ENCODE assay signal across 17 cellular contexts in genomic region chr3:126777366-126777765, GRCh38.
"Had no signal": no experiment of that assay in that cellular context is flagged by ENCODE, and none has a peak within 500 bp of the region (broad histone marks: within the 10 kb centered on the region; RNA-seq: fewer than 3 reads in every experiment).

No MANE protein-coding gene starts in this region.

- H3K4me3 Mint-ChIP-seq: activated CD4-positive, alpha-beta T cell treated with anti-CD3 and anti-CD28 coated beads for 36 hours; activated CD8-positive, alpha-beta T cell treated with anti-CD3 and anti-CD28 coated beads for 36 hours; activated T-helper 1 cell treated with anti-CD3 and anti-CD28 coated beads, Interleukin-12 subunit alpha, Interleukin-12 subunit beta, Interleukin-2, Interleukin-4 antibody, amounts not matched to agents 30 ng/mL and 10 ng/mL and 1 ng/mL, durations not matched to agents 14 hours and 24 hours and 36 hours; naive thymus-derived CD8-positive, alpha-beta T cell had no signal

- H3K27ac Mint-ChIP-seq: activated CD4-positive, alpha-beta T cell treated with anti-CD3 and anti-CD28 coated beads for 36 hours; activated CD8-positive, alpha-beta T cell treated with anti-CD3 and anti-CD28 coated beads for 36 hours; activated T-helper 1 cell treated with anti-CD3 and anti-CD28 coated beads, Interleukin-12 subunit alpha, Interleukin-12 subunit beta, Interleukin-2, Interleukin-4 antibody, amounts not matched to agents 30 ng/mL and 10 ng/mL and 1 ng/mL, durations not matched to agents 14 hours and 24 hours and 36 hours; naive thymus-derived CD8-positive, alpha-beta T cell had no signal

- H3K27me3 Mint-ChIP-seq: activated CD4-positive, alpha-beta T cell treated with anti-CD3 and anti-CD28 coated beads for 36 hours; activated CD8-positive, alpha-beta T cell treated with anti-CD3 and anti-CD28 coated beads for 36 hours; naive thymus-derived CD8-positive, alpha-beta T cell had no signal

- H3K4me1 Mint-ChIP-seq: activated CD4-positive, alpha-beta T cell treated with anti-CD3 and anti-CD28 coated beads for 36 hours had no signal

- H3K27ac ChIP-seq: ascending aorta, esophagus muscularis mucosa, foreskin keratinocyte, neutrophil, skin epidermis, thyroid gland, WERI-Rb-1 had no signal

- ATAC-seq: activated CD4-positive, alpha-beta T cell treated with anti-CD3 and anti-CD28 coated beads for 36 hours; activated CD8-positive, alpha-beta T cell treated with anti-CD3 and anti-CD28 coated beads for 36 hours; foreskin keratinocyte; left lobe of liver; mucosa of descending colon; naive thymus-derived CD8-positive, alpha-beta T cell had no signal

- DNase-seq: activated CD4-positive, alpha-beta T cell treated with anti-CD3 and anti-CD28 coated beads for 36 hours; activated CD8-positive, alpha-beta memory T cell treated with anti-CD3 and anti-CD28 coated beads, Interleukin-2, amount 50 U/mL, for 4 hours; activated CD8-positive, alpha-beta T cell treated with anti-CD3 and anti-CD28 coated beads for 36 hours; activated naive CD4-positive, alpha-beta T cell; foreskin keratinocyte; mammary epithelial cell; mucosa of descending colon; naive thymus-derived CD8-positive, alpha-beta T cell; posterior cingulate gyrus; thyroid gland; WERI-Rb-1 had no signal
